Comparison of ENCODE assay signal across 18 cellular contexts in genomic region chr17:57048096-57048495, GRCh38.
"Had no signal": no experiment of that assay in that cellular context is flagged by ENCODE, and none has a peak within 500 bp of the region (broad histone marks: within the 10 kb centered on the region; RNA-seq: fewer than 3 reads in every experiment).

No MANE protein-coding gene starts in this region.

- H3K36me3 ChIP-seq: heart left ventricle, neutrophil, right atrium auricular region, sigmoid colon, stomach, thoracic aorta, transverse colon had no signal

- H3K27me3 ChIP-seq: right atrium auricular region had no signal

- H3K27ac Mint-ChIP-seq: naive thymus-derived CD8-positive, alpha-beta T cell had no signal

- DNase-seq: effector memory CD4-positive, alpha-beta T cell; heart left ventricle; hippocampal formation; mucosa of descending colon; sigmoid colon; stimulated activated CD4-positive, alpha-beta T cell treated with anti-CD3 and anti-CD28 coated beads, Interleukin-2, amount 100 ng/mL, for 24 hours; stimulated activated naive CD4-positive, alpha-beta T cell; stomach; substantia nigra; transverse colon had no signal

- FAIRE-seq: endometrium, frontal cortex had no signal

- H3K4me3 ChIP-seq: heart left ventricle, mucosa of descending colon, right atrium auricular region, sigmoid colon, skin epidermis, stomach, thoracic aorta, transverse colon had no signal

- H3K27ac ChIP-seq: heart left ventricle, neutrophil, right atrium auricular region, sigmoid colon, stomach, thoracic aorta, transverse colon had no signal

- ATAC-seq: heart left ventricle, left lobe of liver, mucosa of descending colon had no signal

- H3K9me3 ChIP-seq: heart left ventricle, mucosa of descending colon, neutrophil, right atrium auricular region, sigmoid colon, stomach, thoracic aorta, transverse colon had no signal

- H3K9me3 Mint-ChIP-seq: naive thymus-derived CD8-positive, alpha-beta T cell had no signal
